17 cellular contexts compared by ENCODE assay signal in genomic region chr2:42196070-42196402, GRCh38. TPM values are rescaled to one million over a fixed set of nuclear protein-coding genes. Genes with fewer than 3 reads are reported as not detected.
DNase-seq lines count a peak whose midpoint lies in the region; ATAC-seq, FAIRE-seq and TF ChIP-seq lines count a peak whose summit lies in the region.
"Had no signal": no experiment of that assay in that cellular context is flagged by ENCODE, and none has a peak within 500 bp of the region (broad histone marks: within the 10 kb centered on the region; RNA-seq: fewer than 3 reads in every experiment).

No MANE protein-coding gene starts in this region.

- peaks cover 70% of the 10 kb centered on the region for H3K4me1 ChIP-seq in A549
- peaks cover 13% of the 10 kb centered on the region; the same call in 1 of the 2 replicates for H3K4me1 ChIP-seq in GM23338 (ENCODE audit: insufficient read depth)
- H3K4me1 ChIP-seq: prostate gland had no signal

- TF ChIP-seq CTCF in A549 (IDR thresholded peaks at IDR 0.05) (no peak), GM23338 (conservative IDR thresholded peaks at IDR 0.05; ENCODE audit: low read depth in 2 of 2) (no peak), WERI-Rb-1 (IDR thresholded peaks at IDR 0.05; ENCODE audit: low read depth, low read length) (no peak), mesothelial cell of epicardium (IDR thresholded peaks at IDR 0.05; ENCODE audit: unreplicated experiment) (no peak), dorsolateral prefrontal cortex (IDR thresholded peaks at IDR 0.05 in 54 of 56, conservative IDR thresholded peaks at IDR 0.05 in 2 of 56; ENCODE audit: low read depth in 1 of 56, partially characterized antibody in 56 of 56) (no peak)

- H3K27ac ChIP-seq in A549: peak overlapping the region; percentile 36 to 50; a peak in 4 of 6 replicates
- peak overlapping the region; percentile 56 for H3K27ac ChIP-seq in GM23338 (ENCODE audit: low read depth)
- peak overlapping the region; percentile 100 for H3K27ac ChIP-seq in WERI-Rb-1
- no peak overlapping the region for H3K27ac ChIP-seq in dorsolateral prefrontal cortex
- H3K27ac ChIP-seq: esophagus squamous epithelium, prostate gland, RWPE1 had no signal

- TF ChIP-seq EP300 in A549 (IDR thresholded peaks at IDR 0.05): no peak

- no peak for TF ChIP-seq POLR2A in A549 (IDR thresholded peaks at IDR 0.05; ENCODE audit: low read length)

- H4K20me1 ChIP-seq in GM23338 (replicated peaks; ENCODE audit: insufficient read depth): peaks cover 23% of the 10 kb centered on the region

- H3K4me1 Mint-ChIP-seq in GM23338 (peaks cover 21% of the 10 kb centered on the region), mesothelial cell of epicardium (peaks cover 38% of the 10 kb centered on the region)

- no peak for DNase-seq in A549 (ENCODE audit: low read depth in 1 of 2, low spot score in 1 of 2)
- no peak for DNase-seq in GM23338 (ENCODE audit: low spot score)
- no peak for DNase-seq in WERI-Rb-1
- no peak for DNase-seq in mesothelial cell of epicardium (ENCODE audit: low spot score in 2 of 2, unreplicated experiment in 2 of 2)
- no peak for DNase-seq in dorsolateral prefrontal cortex
- DNase-seq in NCI-H82 treated with DMSO at 0.1 percent for 48 hours (lab: John Stamatoyannopoulos, UW; ENCODE audit: unreplicated experiment): no peak
- no peak for DNase-seq in NCI-H82 (lab: John Stamatoyannopoulos, UW)
- DNase-seq: esophagus squamous epithelium; NCI-H1930; NCI-H526 treated with DMSO at 0.1 percent for 48 hours; stimulated activated naive CD8-positive, alpha-beta T cell treated with anti-CD3 and anti-CD28 coated beads, Interleukin-15, Interleukin-2, amounts not matched to agents 100 U/mL and 50 U/mL, for 24 hours had no signal

- no peak overlapping the region; the same call in 2 of the 3 replicates for H3K4me3 ChIP-seq in A549
- H3K4me3 ChIP-seq in GM23338: no peak overlapping the region
- peak overlapping the region; percentile 56 for H3K4me3 ChIP-seq in WERI-Rb-1 (ENCODE audit: low read depth, low read length)
- H3K4me3 ChIP-seq in dorsolateral prefrontal cortex: no peak overlapping the region
- H3K4me3 ChIP-seq: esophagus squamous epithelium, prostate gland had no signal

- H2AFZ ChIP-seq in GM23338: no peak overlapping the region

- H3K9me3 Mint-ChIP-seq in GM23338 (no peaks in the 10 kb centered on the region), mesothelial cell of epicardium (peaks cover 6% of the 10 kb centered on the region)

- no peaks in the 10 kb centered on the region for H3F3A ChIP-seq in GM23338 (replicated peaks; ENCODE audit: low read depth)

- H3K4me2 ChIP-seq in A549 (peak overlapping the region; percentile 77), GM23338 (0 out of 2 replicates have a peak overlapping the region, but pooled peaks have one; percentile 10)

- peaks cover 95% of the 10 kb centered on the region for H3K79me2 ChIP-seq in GM23338 (replicated peaks; ENCODE audit: insufficient read depth)

- H3K36me3 ChIP-seq in GM23338 (ENCODE audit: insufficient read depth) (no peaks in the 10 kb centered on the region), WERI-Rb-1 (no peaks in the 10 kb centered on the region)
- H3K36me3 ChIP-seq: esophagus squamous epithelium, heart right ventricle, prostate gland had no signal

- ATAC-seq in A549 (no peak), GM23338 (no peak), GM19324 (IDR thresholded peaks at IDR 0.05; ENCODE audit: low FRiP score, unreplicated experiment) (no peak)

- H3K27me3 ChIP-seq in GM23338 (ENCODE audit: insufficient read depth): no peaks in the 10 kb centered on the region
- no peaks in the 10 kb centered on the region for H3K27me3 ChIP-seq in WERI-Rb-1 (ENCODE audit: insufficient read depth, low read depth, severe bottlenecking)
- no peaks in the 10 kb centered on the region for H3K27me3 ChIP-seq in dorsolateral prefrontal cortex
- H3K27me3 ChIP-seq: esophagus squamous epithelium, heart right ventricle had no signal

- H3K27ac Mint-ChIP-seq in GM23338 (peak overlapping the region; percentile 87; the same call in 1 of the 2 replicates), mesothelial cell of epicardium (peak overlapping the region; percentile 76)

- H3K9me3 ChIP-seq in A549 (no peaks in the 10 kb centered on the region), WERI-Rb-1 (ENCODE audit: severe bottlenecking) (no peaks in the 10 kb centered on the region)
- H3K9me3 ChIP-seq: esophagus squamous epithelium, heart right ventricle, prostate gland had no signal

- H3K4me3 Mint-ChIP-seq in GM23338: no peak overlapping the region
- H3K4me3 Mint-ChIP-seq in mesothelial cell of epicardium: no peak overlapping the region
- H3K4me3 Mint-ChIP-seq: brain had no signal

- CTCF ChIA-PET in A549 (lab: Yijun Ruan, JAX): interaction anchor here (0.6 to 3.2 kb wide), 16 partner anchors 29 to 342 kb away, joined by 3 to 35 read pairs (median 4); no protein-coding TSS in a partner anchor

- intact Hi-C loops in dorsolateral prefrontal cortex (cut with DNase I): loop anchor here in 1 of 2 donors (5.0 kb wide), 1 partner anchor 104 kb away; no protein-coding TSS in a partner anchor

- no peak for FAIRE-seq in A549 (lab: Jason Lieb, UNC)
- FAIRE-seq: urothelium cell line had no signal

- H3K36me3 Mint-ChIP-seq in GM23338 (ENCODE audit: low read depth): peaks cover 6% of the 10 kb centered on the region; the same call in 2 of the 3 replicates
- peaks cover 4% of the 10 kb centered on the region for H3K36me3 Mint-ChIP-seq in mesothelial cell of epicardium

- TF ChIP-seq RAD21 in A549 (conservative IDR thresholded peaks at IDR 0.05 in 1 of 2, IDR thresholded peaks at IDR 0.05 in 1 of 2): no peak

- no peaks in the 10 kb centered on the region; the same call in 1 of the 2 replicates for H3K9me2 ChIP-seq in GM23338 (ENCODE audit: insufficient read depth)

- POLR2A ChIA-PET in A549 (lab: Yijun Ruan, JAX): interaction anchor here (1.0 kb wide), 1 partner anchor 27 kb away, joined by 6 read pairs; the partner anchor contains the start of gene EML4

- WGBS in A549 (ENCODE audit: missing lambda C conversion rate): 87% methylated on average over 2 of the region's 2 CpGs

- H3K27me3 Mint-ChIP-seq in GM23338 (ENCODE audit: insufficient read depth, low read depth, poor library complexity) (no peaks in the 10 kb centered on the region), mesothelial cell of epicardium (ENCODE audit: low read depth) (no peaks in the 10 kb centered on the region)
- H3K27me3 Mint-ChIP-seq: brain had no signal

TF ChIP-seq in A549, 52 proteins besides CTCF, POLR2A, EP300 and RAD21 (continues in another document):
- TF ChIP-seq HOXB5 (CRISPR knock-in tag; IDR thresholded peaks at IDR 0.05): no peak
- TF ChIP-seq HEYL (CRISPR knock-in tag; IDR thresholded peaks at IDR 0.05): no peak
- no peak for TF ChIP-seq JUNB (IDR thresholded peaks at IDR 0.05)
- no peak for TF ChIP-seq RARB (CRISPR knock-in tag; IDR thresholded peaks at IDR 0.05)
- no peak for TF ChIP-seq EHMT2 (IDR thresholded peaks at IDR 0.05; ENCODE audit: low read depth)
- TF ChIP-seq ZFP36 (IDR thresholded peaks at IDR 0.05; ENCODE audit: borderline replicate concordance, partially characterized antibody): no peak
- TF ChIP-seq HOXB13 (CRISPR knock-in tag; IDR thresholded peaks at IDR 0.05; ENCODE audit: low read depth): no peak
- TF ChIP-seq FOXS1 (CRISPR knock-in tag; IDR thresholded peaks at IDR 0.05): no peak
- TF ChIP-seq FOSL2 (IDR thresholded peaks at IDR 0.05): no peak
- TF ChIP-seq FOSL2 (CRISPR knock-in tag; IDR thresholded peaks at IDR 0.05): no peak
- TF ChIP-seq ZNF302 (CRISPR knock-in tag; IDR thresholded peaks at IDR 0.05): no peak
- TF ChIP-seq RNF2 (IDR thresholded peaks at IDR 0.05; ENCODE audit: borderline replicate concordance, low read depth): no peak
- no peak for TF ChIP-seq CBX2 (IDR thresholded peaks at IDR 0.05; ENCODE audit: borderline replicate concordance, low read depth)
- no peak for TF ChIP-seq EHF (CRISPR knock-in tag; IDR thresholded peaks at IDR 0.05)

TF ChIP-seq in GM23338, 12 proteins besides CTCF, POLR2A, EP300 and RAD21:
- TF ChIP-seq ZNF114 (CRISPR knock-in tag; IDR thresholded peaks at IDR 0.05): no peak
- no peak for TF ChIP-seq REST (IDR thresholded peaks at IDR 0.05; ENCODE audit: unreplicated experiment)

RNA-seq across cellular contexts. Expression of gene EML4, which starts 26.9 kb away (rescaled TPM):
- polyA plus RNA-seq in A549 (2011; rRNA removed): 115 and 130 TPM in 2 replicates
- 23.2 and 24.9 TPM in 2 replicates for polyA plus RNA-seq in A549 (2012; cell fraction: cytosol; rRNA removed)
- polyA plus RNA-seq in A549 (2012; cell fraction: nucleus; rRNA removed): 20.9 and 29.1 TPM in 2 replicates
- 34.6 to 39.0 TPM (median 36.3 TPM) in 3 replicates for polyA plus RNA-seq in A549 (2017; fragmentation: RNase III; extraction: RNeasy Plus Mini Kit Qiagen cat#74134 plus additional on column Dnase treatment)
- 88.9 and 93.5 TPM in 2 replicates for polyA minus RNA-seq in A549 (2011; rRNA and poly(A)+ RNA removed)
- 100 and 115 TPM in 2 replicates for total RNA-seq in GM23338 (2014; rRNA removed; shearing (Covaris generic))
- 55.4 and 65.3 TPM in 2 replicates for polyA plus RNA-seq in GM23338 (2016; fragmentation: Nextera tagmentation; extraction: Ambion mirVana)
- 93.4 to 97.2 TPM (median 95.6 TPM) in 3 replicates for total RNA-seq in mesothelial cell of epicardium
- total RNA-seq in dorsolateral prefrontal cortex: 10 to 100 TPM; 14.0 to 28.7 (median 20.0) TPM

Comparison
In these comparisons a context has a peak if more than half of its experiments do, and no peak if none do; other contexts are left out.
1. H3K27ac ChIP-seq: peak in A549 (2 of 2), GM23338 (single experiment) and WERI-Rb-1 (single experiment); none in dorsolateral prefrontal cortex (0 of 59).